In the genomic region with DNA sequence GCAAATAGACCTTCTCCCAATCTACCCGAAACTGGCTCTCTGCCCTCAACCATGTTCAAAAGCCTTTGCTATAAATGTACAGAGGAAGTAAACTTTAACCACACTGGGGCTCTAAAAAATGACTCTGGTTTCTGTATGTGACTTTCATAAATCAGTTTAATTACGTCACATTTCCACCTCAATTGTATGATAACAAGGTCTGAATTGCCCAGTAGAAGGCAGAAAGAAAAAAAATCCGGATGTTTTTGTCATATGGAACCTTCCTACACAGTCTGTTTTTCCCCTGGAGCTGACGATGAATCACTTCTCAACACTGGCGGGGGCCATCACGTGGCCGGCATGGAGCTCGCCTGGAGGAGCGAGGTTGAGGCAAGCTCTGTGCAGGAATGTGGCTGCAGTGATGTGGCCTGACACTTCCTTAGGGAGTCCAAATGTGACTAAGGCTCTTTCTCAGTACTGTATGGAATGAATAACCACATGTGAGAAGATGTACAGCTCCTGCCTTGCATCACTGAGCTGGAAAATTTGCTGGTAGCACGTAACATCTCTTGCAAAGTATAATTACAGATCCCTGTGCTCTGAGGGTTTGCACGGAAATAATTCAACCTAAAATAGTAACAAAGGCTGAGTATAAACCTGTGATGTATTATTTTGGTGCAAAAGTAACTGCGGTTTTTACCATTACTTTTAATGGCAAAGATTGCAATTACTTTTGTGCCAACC, we compare ENCODE assay signal across 1 cellular context.
TF ChIP-seq lines count a peak whose summit lies in the region.

No MANE protein-coding gene starts in this region.

TF ChIP-seq in GM12878, 131 proteins besides CTCF, POLR2A, EP300 and RAD21 (continued from another document and continues in another):
- TF ChIP-seq CEBPZ (IDR thresholded peaks at IDR 0.05; ENCODE audit: low read depth, low read length): no peak
- TF ChIP-seq MYB (IDR thresholded peaks at IDR 0.05; ENCODE audit: borderline replicate concordance, low read depth, low read length): peak; percentile 83; the same call in 1 of the 2 replicates
- TF ChIP-seq TAF1 (IDR thresholded peaks at IDR 0.05; ENCODE audit: borderline replicate concordance, low read depth, low read length): no peak
- peak; percentile 51; the same call in 1 of the 2 replicates for TF ChIP-seq JUND (IDR thresholded peaks at IDR 0.05; ENCODE audit: low read depth, low read length)
- peak; percentile 81 for TF ChIP-seq CHD2 (IDR thresholded peaks at IDR 0.05; ENCODE audit: borderline replicate concordance, low read depth, low read length)
- no peak for TF ChIP-seq ZBTB33 (IDR thresholded peaks at IDR 0.05)
- TF ChIP-seq BCL3 (IDR thresholded peaks at IDR 0.05; ENCODE audit: borderline replicate concordance, insufficient read depth, low read depth, low read length, poor library complexity, severe bottlenecking): peak; percentile 14
- peak; percentile 85 for TF ChIP-seq FOXM1 (IDR thresholded peaks at IDR 0.05; ENCODE audit: low read depth, low read length)
- no peak; the same call in 1 of the 2 replicates for TF ChIP-seq PML (IDR thresholded peaks at IDR 0.05; ENCODE audit: low read length)
- TF ChIP-seq SRF (IDR thresholded peaks at IDR 0.05; ENCODE audit: low read depth in 2 of 2, low read length in 2 of 2): 0 out of 4 replicates have a peak, but pooled peaks of 1 of the 2 experiments have one; percentile 62
- 0 out of 2 replicates have a peak, but pooled peaks have one; percentile 25 for TF ChIP-seq ESRRA (IDR thresholded peaks at IDR 0.05; ENCODE audit: low read length)
- TF ChIP-seq, protein P1, sequence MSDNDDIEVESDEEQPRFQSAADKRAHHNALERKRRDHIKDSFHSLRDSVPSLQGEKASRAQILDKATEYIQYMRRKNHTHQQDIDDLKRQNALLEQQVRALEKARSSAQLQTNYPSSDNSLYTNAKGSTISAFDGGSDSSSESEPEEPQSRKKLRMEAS (IDR thresholded peaks at IDR 0.05; ENCODE audit: low read depth, low read length): peak; percentile 91
- TF ChIP-seq ATF7 (IDR thresholded peaks at IDR 0.05; ENCODE audit: low read depth): peak; percentile 100
- no peak for TF ChIP-seq CHD4 (IDR thresholded peaks at IDR 0.05)
- TF ChIP-seq HDAC6 (IDR thresholded peaks at IDR 0.05; ENCODE audit: unreplicated experiment): no peak
- TF ChIP-seq E2F8 (IDR thresholded peaks at IDR 0.05; ENCODE audit: low read depth, partially characterized antibody): peak; percentile 75
- peak; percentile 93 for TF ChIP-seq MEF2B (IDR thresholded peaks at IDR 0.05; ENCODE audit: partially characterized antibody, poor library complexity, severe bottlenecking)
- peak; percentile 93 for TF ChIP-seq RAD51 (IDR thresholded peaks at IDR 0.05)
- peak; percentile 93 for TF ChIP-seq GATAD2B (conservative IDR thresholded peaks at IDR 0.05; ENCODE audit: low read depth)
- TF ChIP-seq BRCA1 (IDR thresholded peaks at IDR 0.05; ENCODE audit: low read depth, low read length): no peak
- peak; percentile 85 for TF ChIP-seq BCL11A (IDR thresholded peaks at IDR 0.05; ENCODE audit: low read depth, low read length)
- peak; percentile 84 for TF ChIP-seq MXI1 (IDR thresholded peaks at IDR 0.05; ENCODE audit: low read depth, low read length)
- peak; percentile 59 for TF ChIP-seq SP1 (IDR thresholded peaks at IDR 0.05; ENCODE audit: low read depth, low read length)
- no peak for TF ChIP-seq NR2C2 (IDR thresholded peaks at IDR 0.05; ENCODE audit: borderline replicate concordance, control insufficient read depth, insufficient read length, low read depth)
- no peak for TF ChIP-seq SIX5 (IDR thresholded peaks at IDR 0.05; ENCODE audit: low read depth, low read length, severe bottlenecking)
- TF ChIP-seq ZBTB4 (CRISPR knock-in tag; IDR thresholded peaks at IDR 0.05): no peak
- no peak for TF ChIP-seq HDGF (IDR thresholded peaks at IDR 0.05)
- TF ChIP-seq ZNF24 (IDR thresholded peaks at IDR 0.05): peak; percentile 19
- no peak; the same call in 1 of the 2 replicates for TF ChIP-seq ASH2L (IDR thresholded peaks at IDR 0.05; ENCODE audit: borderline replicate concordance, low read depth)
- TF ChIP-seq, protein P2, sequence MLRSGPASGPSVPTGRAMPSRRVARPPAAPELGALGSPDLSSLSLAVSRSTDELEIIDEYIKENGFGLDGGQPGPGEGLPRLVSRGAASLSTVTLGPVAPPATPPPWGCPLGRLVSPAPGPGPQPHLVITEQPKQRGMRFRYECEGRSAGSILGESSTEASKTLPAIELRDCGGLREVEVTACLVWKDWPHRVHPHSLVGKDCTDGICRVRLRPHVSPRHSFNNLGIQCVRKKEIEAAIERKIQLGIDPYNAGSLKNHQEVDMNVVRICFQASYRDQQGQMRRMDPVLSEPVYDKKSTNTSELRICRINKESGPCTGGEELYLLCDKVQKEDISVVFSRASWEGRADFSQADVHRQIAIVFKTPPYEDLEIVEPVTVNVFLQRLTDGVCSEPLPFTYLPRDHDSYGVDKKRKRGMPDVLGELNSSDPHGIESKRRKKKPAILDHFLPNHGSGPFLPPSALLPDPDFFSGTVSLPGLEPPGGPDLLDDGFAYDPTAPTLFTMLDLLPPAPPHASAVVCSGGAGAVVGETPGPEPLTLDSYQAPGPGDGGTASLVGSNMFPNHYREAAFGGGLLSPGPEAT (IDR thresholded peaks at IDR 0.05; ENCODE audit: low read depth): peak; percentile 99
- TF ChIP-seq PKNOX1 (IDR thresholded peaks at IDR 0.05): peak; percentile 50; the same call in 1 of the 2 replicates
- TF ChIP-seq EED (IDR thresholded peaks at IDR 0.05; ENCODE audit: low read depth): peak; percentile 96
- TF ChIP-seq SREBF2 (IDR thresholded peaks at IDR 0.05; ENCODE audit: low read length): no peak
- peak; percentile 100 for TF ChIP-seq IKZF2 (IDR thresholded peaks at IDR 0.05)
- TF ChIP-seq MTA2 (IDR thresholded peaks at IDR 0.05; ENCODE audit: low read depth): peak; percentile 98
- no peak for TF ChIP-seq NFXL1 (IDR thresholded peaks at IDR 0.05; ENCODE audit: borderline replicate concordance)
- TF ChIP-seq, protein P3, sequence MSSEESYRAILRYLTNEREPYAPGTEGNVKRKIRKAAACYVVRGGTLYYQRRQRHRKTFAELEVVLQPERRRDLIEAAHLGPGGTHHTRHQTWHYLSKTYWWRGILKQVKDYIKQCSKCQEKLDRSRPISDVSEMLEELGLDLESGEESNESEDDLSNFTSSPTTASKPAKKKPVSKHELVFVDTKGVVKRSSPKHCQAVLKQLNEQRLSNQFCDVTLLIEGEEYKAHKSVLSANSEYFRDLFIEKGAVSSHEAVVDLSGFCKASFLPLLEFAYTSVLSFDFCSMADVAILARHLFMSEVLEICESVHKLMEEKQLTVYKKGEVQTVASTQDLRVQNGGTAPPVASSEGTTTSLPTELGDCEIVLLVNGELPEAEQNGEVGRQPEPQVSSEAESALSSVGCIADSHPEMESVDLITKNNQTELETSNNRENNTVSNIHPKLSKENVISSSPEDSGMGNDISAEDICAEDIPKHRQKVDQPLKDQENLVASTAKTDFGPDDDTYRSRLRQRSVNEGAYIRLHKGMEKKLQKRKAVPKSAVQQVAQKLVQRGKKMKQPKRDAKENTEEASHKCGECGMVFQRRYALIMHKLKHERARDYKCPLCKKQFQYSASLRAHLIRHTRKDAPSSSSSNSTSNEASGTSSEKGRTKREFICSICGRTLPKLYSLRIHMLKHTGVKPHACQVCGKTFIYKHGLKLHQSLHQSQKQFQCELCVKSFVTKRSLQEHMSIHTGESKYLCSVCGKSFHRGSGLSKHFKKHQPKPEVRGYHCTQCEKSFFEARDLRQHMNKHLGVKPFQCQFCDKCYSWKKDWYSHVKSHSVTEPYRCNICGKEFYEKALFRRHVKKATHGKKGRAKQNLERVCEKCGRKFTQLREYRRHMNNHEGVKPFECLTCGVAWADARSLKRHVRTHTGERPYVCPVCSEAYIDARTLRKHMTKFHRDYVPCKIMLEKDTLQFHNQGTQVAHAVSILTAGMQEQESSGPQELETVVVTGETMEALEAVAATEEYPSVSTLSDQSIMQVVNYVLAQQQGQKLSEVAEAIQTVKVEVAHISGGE (CRISPR knock-in tag; IDR thresholded peaks at IDR 0.05): no peak
